ENCODE assay signal across 1 cellular context in genomic region chr4:37603070-37603468, GRCh38.
A peak's percentile ranks its signal among the peaks of the same experiment; 100 is the strongest.
TF ChIP-seq lines count a peak whose summit lies in the region.

No MANE protein-coding gene starts in this region.

TF ChIP-seq in K562, 482 proteins besides CTCF, POLR2A, EP300 and RAD21 (continued from another document):
- TF ChIP-seq ZBTB2 (IDR thresholded peaks at IDR 0.05) (no peak), NRF1 (conservative IDR thresholded peaks at IDR 0.05 in 1 of 2, IDR thresholded peaks at IDR 0.05 in 1 of 2) (no peak), RBM17 (IDR thresholded peaks at IDR 0.05; ENCODE audit: borderline replicate concordance, low read depth, low read length) (no peak), STAG1 (CRISPR knock-in tag; IDR thresholded peaks at IDR 0.05; ENCODE audit: borderline replicate concordance) (peak; percentile 61; the same call in 1 of the 2 replicates), EGR1 (conservative IDR thresholded peaks at IDR 0.05) (peak; percentile 79), ZNF75A (CRISPR knock-in tag; IDR thresholded peaks at IDR 0.05) (no peak), KLF16 (IDR thresholded peaks at IDR 0.05) (0 out of 2 replicates have a peak, but pooled peaks have one; percentile 8), ZNF165 (CRISPR knock-in tag; IDR thresholded peaks at IDR 0.05; ENCODE audit: borderline replicate concordance) (no peak), CREB3L1 (IDR thresholded peaks at IDR 0.05; ENCODE audit: borderline replicate concordance, low read depth) (no peak), ZNF668 (CRISPR knock-in tag; IDR thresholded peaks at IDR 0.05) (no peak)
- TF ChIP-seq, protein P1, sequence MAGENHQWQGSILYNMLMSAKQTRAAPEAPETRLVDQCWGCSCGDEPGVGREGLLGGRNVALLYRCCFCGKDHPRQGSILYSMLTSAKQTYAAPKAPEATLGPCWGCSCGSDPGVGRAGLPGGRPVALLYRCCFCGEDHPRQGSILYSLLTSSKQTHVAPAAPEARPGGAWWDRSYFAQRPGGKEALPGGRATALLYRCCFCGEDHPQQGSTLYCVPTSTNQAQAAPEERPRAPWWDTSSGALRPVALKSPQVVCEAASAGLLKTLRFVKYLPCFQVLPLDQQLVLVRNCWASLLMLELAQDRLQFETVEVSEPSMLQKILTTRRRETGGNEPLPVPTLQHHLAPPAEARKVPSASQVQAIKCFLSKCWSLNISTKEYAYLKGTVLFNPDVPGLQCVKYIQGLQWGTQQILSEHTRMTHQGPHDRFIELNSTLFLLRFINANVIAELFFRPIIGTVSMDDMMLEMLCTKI (IDR thresholded peaks at IDR 0.05; ENCODE audit: partially characterized antibody), result no peak
